In the genomic region with DNA sequence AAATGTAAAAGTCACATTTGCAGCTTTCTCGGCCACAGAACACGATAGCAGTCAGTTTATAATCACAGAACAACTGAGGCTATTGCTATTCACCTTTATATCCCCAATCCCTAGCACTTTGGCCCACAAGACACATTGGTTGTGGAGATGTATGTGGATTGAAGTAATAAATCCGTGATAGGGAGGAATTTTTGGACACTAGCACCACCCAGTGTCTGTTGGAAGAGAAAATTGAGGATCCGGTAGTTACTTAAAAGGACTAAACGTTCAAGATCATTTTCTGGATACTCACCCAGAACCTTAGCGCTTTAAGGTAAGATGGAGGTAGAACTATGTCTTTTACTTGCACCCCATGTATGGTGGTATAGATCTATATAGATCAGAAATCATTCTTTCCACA, we compare ENCODE assay signal across 21 cellular contexts. TPM values are rescaled to one million over a fixed set of nuclear protein-coding genes. Genes with fewer than 3 reads are reported as not detected.
"Had no signal": no experiment of that assay in that cellular context is flagged by ENCODE, and none has a peak within 500 bp of the region (broad histone marks: within the 10 kb centered on the region; RNA-seq: fewer than 3 reads in every experiment).

No MANE protein-coding gene starts in this region.

RNA-seq across cellular contexts. Expression of a gene that starts 34.5 kb away (rescaled TPM):
- total RNA-seq: bronchial epithelial cell had no signal

RNA-seq across cellular contexts. Expression of a gene that starts 38.1 kb away (rescaled TPM):
- total RNA-seq: activated naive CD4-positive, alpha-beta T cell treated with anti-CD3 and anti-CD28 coated beads for 36 hours; activated naive CD4-positive, alpha-beta T cell treated with anti-CD3 and anti-CD28 coated beads, Interleukin-2, amount 50 U/mL, for 72 hours; activated naive CD8-positive, alpha-beta T cell treated with anti-CD3 and anti-CD28 coated beads for 36 hours; activated naive CD8-positive, alpha-beta T cell treated with anti-CD3 and anti-CD28 coated beads, Interleukin-2, amount 10 ng/mL, durations not matched to agents 7 days and 5 days; activated T-cell treated with anti-CD3 and anti-CD28 coated beads, Interleukin-2, amount 50 U/mL, for 4 hours; activated T-cell treated with anti-CD3 and anti-CD28 coated beads, Interleukin-2, amount 50 U/mL, for 72 hours; activated T-helper 1 cell treated with anti-CD3 and anti-CD28 coated beads, Interleukin-12 subunit alpha, Interleukin-12 subunit beta, Interleukin-2, Interleukin-4 antibody, amounts not matched to agents 30 ng/mL and 10 ng/mL and 1 ng/mL, durations not matched to agents 14 hours and 24 hours and 36 hours; activated T-helper 17 cell treated with anti-CD3 and anti-CD28 coated beads, Interleukin-2, amount 50 U/mL, for 72 hours; activated T-helper 2 cell treated with anti-CD3 and anti-CD28 coated beads, Interferon-gamma antibody, Interleukin-2, Interleukin-4, amounts not matched to agents 10 μg/mL and 5 μg/mL and 100 μg/mL, durations not matched to agents 14 hours and 24 hours and 36 hours; adrenal gland; aorta; ascending aorta; astrocyte; body of pancreas; breast epithelium; bronchial epithelial cell; cardiac muscle cell; cardiac septum; cerebellum; chondrocyte had no signal
- polyA plus RNA-seq: adipose tissue, adrenal gland, aorta, cardiac muscle cell had no signal
